Comparison of ENCODE assay signal across 18 cellular contexts in genomic region chr6:26427093-26427809, GRCh38. TPM values are rescaled to one million over a fixed set of nuclear protein-coding genes. Genes with fewer than 3 reads are reported as not detected.
DNase-seq lines count a peak whose midpoint lies in the region; ATAC-seq, FAIRE-seq and TF ChIP-seq lines count a peak whose summit lies in the region.
"Had no signal": no experiment of that assay in that cellular context is flagged by ENCODE, and none has a peak within 500 bp of the region (broad histone marks: within the 10 kb centered on the region; RNA-seq: fewer than 3 reads in every experiment).

No MANE protein-coding gene starts in this region.

- no peaks in the 10 kb centered on the region for H3K27me3 Mint-ChIP-seq in activated CD4-positive, alpha-beta T cell treated with anti-CD3 and anti-CD28 coated beads for 36 hours
- H3K27me3 Mint-ChIP-seq: CD4-positive, alpha-beta T cell; IgD-negative memory B cell had no signal

- POLR2A ChIA-PET in activated CD4-positive, alpha-beta T cell treated with anti-CD3 and anti-CD28 coated beads for 36 hours (lab: Charles Lee), result no interaction called here
- POLR2A ChIA-PET in K562 (lab: Yijun Ruan, JAX), result no interaction called here

- peaks cover 3% of the 10 kb centered on the region for H3K36me3 Mint-ChIP-seq in activated CD4-positive, alpha-beta T cell treated with anti-CD3 and anti-CD28 coated beads for 36 hours (ENCODE audit: low read depth)

- no peak for TF ChIP-seq EP300 in K562 (IDR thresholded peaks at IDR 0.05; ENCODE audit: low read length)

- H3K9me3 ChIP-seq in K562 (replicated peaks; ENCODE audit: control insufficient read depth, insufficient read depth, low read depth, low read length), result no peaks in the 10 kb centered on the region
- H3K9me3 ChIP-seq: HAP-1 had no signal

- TF ChIP-seq CTCF in K562 (IDR thresholded peaks at IDR 0.05 in 2 of 3, conservative IDR thresholded peaks at IDR 0.05 in 1 of 3; ENCODE audit: insufficient read depth in 2 of 3, low read depth in 1 of 3, low read length in 3 of 3), result no peak

- no peak for TF ChIP-seq POLR2A in K562 (conservative IDR thresholded peaks at IDR 0.05)

- H3K9me1 ChIP-seq in K562 (ENCODE audit: control insufficient read depth, insufficient read depth, low read length), result no peaks in the 10 kb centered on the region

- no peak for TF ChIP-seq RAD21 in K562 (CRISPR knock-in tag; conservative IDR thresholded peaks at IDR 0.05 in 1 of 2, IDR thresholded peaks at IDR 0.05 in 1 of 2)

- no peak overlapping the region for H3K9ac ChIP-seq in K562 (ENCODE audit: insufficient read depth in 1 of 2, low read depth in 2 of 2, low read length in 2 of 2)
- H3K9ac ChIP-seq: KMS-11 had no signal

- in situ Hi-C loops in K562 (cut with MboI), result no loop called here

- H3K27ac Mint-ChIP-seq in activated CD4-positive, alpha-beta T cell treated with anti-CD3 and anti-CD28 coated beads for 36 hours, result no peak overlapping the region
- H3K27ac Mint-ChIP-seq: CD4-positive, alpha-beta T cell; GM23338; HFFc6; IgD-negative memory B cell had no signal

- no peaks in the 10 kb centered on the region for H3K9me3 Mint-ChIP-seq in activated CD4-positive, alpha-beta T cell treated with anti-CD3 and anti-CD28 coated beads for 36 hours (ENCODE audit: low read depth)
- H3K9me3 Mint-ChIP-seq: CD4-positive, alpha-beta T cell; GM23338; HFFc6; IgD-negative memory B cell had no signal

- H3K79me2 ChIP-seq in K562 (ENCODE audit: control insufficient read depth, insufficient read depth, low read length), result no peaks in the 10 kb centered on the region

- H3K4me1 ChIP-seq in K562 (replicated peaks in 1 of 2; ENCODE audit: control insufficient read depth in 2 of 2, insufficient read depth in 2 of 2, low read length in 2 of 2), result peaks cover 9 to 10% of the 10 kb centered on the region in 2 experiments; a peak in 3 of 5 replicates
- H3K4me1 ChIP-seq: HAP-1 had no signal

- FAIRE-seq in K562 (lab: Jason Lieb, UNC), result no peak

- no peak overlapping the region for H3K4me2 ChIP-seq in K562 (ENCODE audit: insufficient read depth, low read length)
- H3K4me2 ChIP-seq: GM23338, KMS-11 had no signal

- no peaks in the 10 kb centered on the region for H3K27me3 ChIP-seq in K562 (ENCODE audit: control insufficient read depth in 2 of 2, insufficient read depth in 2 of 2, low read length in 2 of 2)

- no peaks in the 10 kb centered on the region for H4K20me1 ChIP-seq in K562 (replicated peaks; ENCODE audit: control insufficient read depth, insufficient read depth, low read length)

- no peak overlapping the region for H3K4me3 ChIP-seq in K562
- H3K4me3 ChIP-seq: GM23338, HAP-1 had no signal

- peak; percentile 21 for DNase-seq in activated CD4-positive, alpha-beta T cell treated with anti-CD3 and anti-CD28 coated beads for 36 hours
- DNase-seq in activated CD4-positive, alpha-beta T cell treated with anti-CD3 and anti-CD28 coated beads for 1 hour, result no peak
- DNase-seq in K562 (ENCODE audit: extremely low read depth in 1 of 4, low spot score in 3 of 4) (peak in 2 of 4 experiments; percentile 31 to 41), kidney tubule cell (ENCODE audit: low spot score) (peak; percentile 86)
- DNase-seq: ACHN; C1 segment of cervical spinal cord; Calu3; CD4-positive, alpha-beta T cell; DMS 273 treated with DMSO at 0.1 percent for 48 hours; HFFc6 had no signal

- no peaks in the 10 kb centered on the region for H3K4me1 Mint-ChIP-seq in activated CD4-positive, alpha-beta T cell treated with anti-CD3 and anti-CD28 coated beads for 36 hours

- ATAC-seq in activated CD4-positive, alpha-beta T cell treated with anti-CD3 and anti-CD28 coated beads for 36 hours, result no peak
- ATAC-seq in K562 (peak; percentile 51; the same call in 2 of the 3 replicates), GM18498 (IDR thresholded peaks at IDR 0.05; ENCODE audit: unreplicated experiment) (no peak), HG02938 (IDR thresholded peaks at IDR 0.05; ENCODE audit: unreplicated experiment) (no peak)
- ATAC-seq: GM23338 had no signal

- no TSS peak for BruUV-seq in K562 (replicated peaks; lab: Mats Ljungman, UMichigan)

- CTCF ChIA-PET in activated CD4-positive, alpha-beta T cell treated with anti-CD3 and anti-CD28 coated beads for 36 hours (lab: Charles Lee), result no interaction called here
- CTCF ChIA-PET in K562 (lab: Yijun Ruan, JAX; ENCODE audit: low intra/inter-chr PET ratio), result no interaction called here

- no peak overlapping the region for H2AFZ ChIP-seq in K562 (ENCODE audit: low read depth, low read length)
- H2AFZ ChIP-seq: GM23338 had no signal

- peaks cover 11% of the 10 kb centered on the region; the same call in 2 of the 3 replicates for H3K36me3 ChIP-seq in K562 (ENCODE audit: control insufficient read depth, insufficient read depth, low read length)

- intact Hi-C loops in activated CD4-positive, alpha-beta T cell treated with anti-CD3 and anti-CD28 coated beads for 36 hours (cut with DNase I, micrococcal nuclease), result no loop called here
- intact Hi-C loops in K562 (cut with micrococcal nuclease), result no loop called here

- H3K27ac ChIP-seq in K562 (ENCODE audit: extremely low read depth, low read depth, low read length), result no peak overlapping the region
- H3K27ac ChIP-seq: 22Rv1, HL-60, KMS-11 had no signal

- no peak overlapping the region for H3K4me3 Mint-ChIP-seq in activated CD4-positive, alpha-beta T cell treated with anti-CD3 and anti-CD28 coated beads for 36 hours
- H3K4me3 Mint-ChIP-seq: CD4-positive, alpha-beta T cell; GM23338; HFFc6 had no signal

- WGBS in K562 (ENCODE audit: insufficient coverage, low coverage, missing lambda C conversion rate), result 63% methylated on average over 5 of the region's 5 CpGs

RNA-seq across cellular contexts. Expression of gene BTN3A3, which starts 13.1 kb away (rescaled TPM):
- total RNA-seq in activated CD4-positive, alpha-beta T cell treated with anti-CD3 and anti-CD28 coated beads for 36 hours, result 10 to 100 TPM; 33.3 to 34.1 TPM
- 19.6 and 24.0 TPM in 2 replicates for total RNA-seq in K562 (2011; cell fraction: chromatin; rRNA removed; ENCODE audit: low replicate concordance)
- total RNA-seq in K562 (2011; cell fraction: nucleolus; rRNA removed), result 4.6 and 4.8 TPM in 2 replicates
- total RNA-seq in K562 (2011; cell fraction: nucleoplasm; rRNA removed), result 16.4 and 24.1 TPM in 2 replicates
- total RNA-seq in K562 (2014; rRNA removed), result 0.45 and 1.0 TPM in 2 replicates
- 1.2 and 1.4 TPM in 2 replicates for total RNA-seq in K562 (2014; rRNA removed; fragmentation: Illumina TruSeq; extraction: Trizol)
- total RNA-seq in K562 (2015; rRNA removed; fragmentation: Illumina TruSeq; extraction: Trizol), result 0.98 and 1.3 TPM in 2 replicates
- total RNA-seq in K562 (2021), result 1.4 and 1.5 TPM in 2 replicates
- 3.5 and 7.6 TPM in 2 replicates for polyA plus RNA-seq in K562 (2011; rRNA removed)
- polyA plus RNA-seq in K562 (2011; cell fraction: cytosol; rRNA removed), result 0.51 and 1.6 TPM in 2 replicates
- 24.8 and 44.0 TPM in 2 replicates for polyA plus RNA-seq in K562 (2011; cell fraction: nucleus; rRNA removed)
- 1.1 and 3.0 TPM in 2 replicates for polyA plus RNA-seq in K562 (2012)
- 0.71 and 1.00 TPM in 2 replicates for polyA plus RNA-seq in K562 (2014; fragmentation: Illumina TruSeq; extraction: Trizol)
- under 1 TPM; 0.21 to 0.41 TPM for polyA plus RNA-seq in K562 (2014; fragmentation: Nextera tagmentation; extraction: Ambion mirVana)
- 1.1 and 1.3 TPM in 2 replicates for polyA plus RNA-seq in K562 (2014; rRNA removed)
- polyA minus RNA-seq in K562 (2011; rRNA and poly(A)+ RNA removed), result 5.6 and 15.4 TPM in 2 replicates
- 0.19 and 0.82 TPM in 2 replicates for polyA minus RNA-seq in K562 (2011; cell fraction: cytosol; rRNA and poly(A)+ RNA removed)
- 3.4 and 18.0 TPM in 2 replicates for polyA minus RNA-seq in K562 (2011; cell fraction: nucleus; rRNA and poly(A)+ RNA removed)

RNA-seq across cellular contexts. Expression of gene BTN3A1, which starts 25.2 kb away (rescaled TPM):
- 10 to 100 TPM; 31.4 to 33.2 TPM for total RNA-seq in activated CD4-positive, alpha-beta T cell treated with anti-CD3 and anti-CD28 coated beads for 36 hours
- 27.1 and 31.9 TPM in 2 replicates for total RNA-seq in K562 (2011; cell fraction: chromatin; rRNA removed; ENCODE audit: low replicate concordance)
- total RNA-seq in K562 (2011; cell fraction: nucleolus; rRNA removed), result 9.3 and 13.9 TPM in 2 replicates
- 16.0 and 21.1 TPM in 2 replicates for total RNA-seq in K562 (2011; cell fraction: nucleoplasm; rRNA removed)
- total RNA-seq in K562 (2014; rRNA removed) (2.8 and 3.6 TPM in 2 replicates), K562 (2014; rRNA removed; fragmentation: Illumina TruSeq; extraction: Trizol) (4.3 and 4.7 TPM in 2 replicates), K562 (2015; rRNA removed; fragmentation: Illumina TruSeq; extraction: Trizol) (3.4 and 3.7 TPM in 2 replicates), K562 (2021) (3.9 and 4.2 TPM in 2 replicates)
- polyA plus RNA-seq in K562 (2011; rRNA removed) (8.5 and 11.2 TPM in 2 replicates), K562 (2014; fragmentation: Illumina TruSeq; extraction: Trizol) (4.2 and 4.7 TPM in 2 replicates), K562 (2014; fragmentation: Nextera tagmentation; extraction: Ambion mirVana) (1 to 10 TPM in 1 of 2 experiments, under 1 TPM in 1; 0.84 to 2.5 TPM), K562 (2014; rRNA removed) (4.0 and 4.1 TPM in 2 replicates)
- polyA plus RNA-seq in K562 (2011; cell fraction: cytosol; rRNA removed), result 2.8 and 4.4 TPM in 2 replicates
- 26.6 and 31.8 TPM in 2 replicates for polyA plus RNA-seq in K562 (2011; cell fraction: nucleus; rRNA removed)
- polyA plus RNA-seq in K562 (2012), result 3.9 and 10.6 TPM in 2 replicates
- polyA minus RNA-seq in K562 (2011; rRNA and poly(A)+ RNA removed), result 9.1 and 10.0 TPM in 2 replicates
- 1.5 and 3.4 TPM in 2 replicates for polyA minus RNA-seq in K562 (2011; cell fraction: cytosol; rRNA and poly(A)+ RNA removed)
- 6.9 and 12.1 TPM in 2 replicates for polyA minus RNA-seq in K562 (2011; cell fraction: nucleus; rRNA and poly(A)+ RNA removed)

RNA-seq across cellular contexts. Expression of gene BTN2A1, which starts 30.5 kb away (rescaled TPM):
- 10 to 100 TPM; 17.3 to 17.5 TPM for total RNA-seq in activated CD4-positive, alpha-beta T cell treated with anti-CD3 and anti-CD28 coated beads for 36 hours
- 41.4 and 45.8 TPM in 2 replicates for total RNA-seq in K562 (2011; cell fraction: chromatin; rRNA removed; ENCODE audit: low replicate concordance)
- 30.1 and 32.4 TPM in 2 replicates for total RNA-seq in K562 (2011; cell fraction: nucleolus; rRNA removed)
- total RNA-seq in K562 (2011; cell fraction: nucleoplasm; rRNA removed), result 28.4 and 29.5 TPM in 2 replicates
- 6.7 and 6.8 TPM in 2 replicates for total RNA-seq in K562 (2014; rRNA removed)
- 17.2 and 17.6 TPM in 2 replicates for total RNA-seq in K562 (2014; rRNA removed; fragmentation: Illumina TruSeq; extraction: Trizol)
- total RNA-seq in K562 (2015; rRNA removed; fragmentation: Illumina TruSeq; extraction: Trizol), result 15.9 and 16.2 TPM in 2 replicates
- total RNA-seq in K562 (2021), result 13.0 and 13.5 TPM in 2 replicates
- 18.9 and 23.2 TPM in 2 replicates for polyA plus RNA-seq in K562 (2011; rRNA removed)
- polyA plus RNA-seq in K562 (2011; cell fraction: cytosol; rRNA removed), result 13.3 and 16.1 TPM in 2 replicates
- 33.9 and 39.5 TPM in 2 replicates for polyA plus RNA-seq in K562 (2011; cell fraction: nucleus; rRNA removed)
- 12.6 and 22.3 TPM in 2 replicates for polyA plus RNA-seq in K562 (2012)
- 19.4 and 22.1 TPM in 2 replicates for polyA plus RNA-seq in K562 (2014; fragmentation: Illumina TruSeq; extraction: Trizol)
- 10 to 100 TPM in 1 of 2 experiments, 1 to 10 TPM in 1; 7.0 to 16.4 TPM for polyA plus RNA-seq in K562 (2014; fragmentation: Nextera tagmentation; extraction: Ambion mirVana)
- 18.0 and 21.7 TPM in 2 replicates for polyA plus RNA-seq in K562 (2014; rRNA removed)
- 22.7 and 32.0 TPM in 2 replicates for polyA minus RNA-seq in K562 (2011; rRNA and poly(A)+ RNA removed)
- 6.4 and 8.2 TPM in 2 replicates for polyA minus RNA-seq in K562 (2011; cell fraction: cytosol; rRNA and poly(A)+ RNA removed)
- polyA minus RNA-seq in K562 (2011; cell fraction: nucleus; rRNA and poly(A)+ RNA removed), result 11.0 and 19.7 TPM in 2 replicates

RNA-seq across cellular contexts. Expression of gene BTN2A2, which starts 44.3 kb away (rescaled TPM):
- total RNA-seq in activated CD4-positive, alpha-beta T cell treated with anti-CD3 and anti-CD28 coated beads for 36 hours, result 10 to 100 TPM; 13.6 to 14.7 TPM
- 52.6 and 53.2 TPM in 2 replicates for total RNA-seq in K562 (2011; cell fraction: chromatin; rRNA removed; ENCODE audit: low replicate concordance)
- total RNA-seq in K562 (2011; cell fraction: nucleolus; rRNA removed), result 31.5 and 32.4 TPM in 2 replicates
- total RNA-seq in K562 (2011; cell fraction: nucleoplasm; rRNA removed), result 41.5 and 49.2 TPM in 2 replicates
- total RNA-seq in K562 (2014; rRNA removed) (5.9 and 8.1 TPM in 2 replicates), K562 (2014; rRNA removed; fragmentation: Illumina TruSeq; extraction: Trizol) (10.0 and 10.1 TPM in 2 replicates), K562 (2015; rRNA removed; fragmentation: Illumina TruSeq; extraction: Trizol) (7.9 and 8.6 TPM in 2 replicates), K562 (2021) (10.1 and 11.5 TPM in 2 replicates)
- polyA plus RNA-seq in K562 (2011; rRNA removed) (15.5 and 17.1 TPM in 2 replicates), K562 (2014; fragmentation: Illumina TruSeq; extraction: Trizol) (9.1 and 9.3 TPM in 2 replicates), K562 (2014; fragmentation: Nextera tagmentation; extraction: Ambion mirVana) (10 to 100 TPM in 1 of 2 experiments, 1 to 10 TPM in 1; 8.4 to 11.7 TPM), K562 (2014; rRNA removed) (10.2 and 11.9 TPM in 2 replicates)
- 11.3 and 11.6 TPM in 2 replicates for polyA plus RNA-seq in K562 (2011; cell fraction: cytosol; rRNA removed)
- polyA plus RNA-seq in K562 (2011; cell fraction: nucleus; rRNA removed), result 46.8 and 65.8 TPM in 2 replicates
- 8.6 and 14.3 TPM in 2 replicates for polyA plus RNA-seq in K562 (2012)
- 22.6 and 30.6 TPM in 2 replicates for polyA minus RNA-seq in K562 (2011; rRNA and poly(A)+ RNA removed)
- polyA minus RNA-seq in K562 (2011; cell fraction: cytosol; rRNA and poly(A)+ RNA removed), result 6.9 and 8.7 TPM in 2 replicates
- polyA minus RNA-seq in K562 (2011; cell fraction: nucleus; rRNA and poly(A)+ RNA removed), result 23.0 and 33.8 TPM in 2 replicates
